1 cellular context compared by ENCODE assay signal in genomic region chr2:197425550-197425949, GRCh38.
TF ChIP-seq lines count a peak whose summit lies in the region.

No MANE protein-coding gene starts in this region.

TF ChIP-seq in HepG2, 621 proteins besides CTCF, POLR2A, EP300 and RAD21:
- TF ChIP-seq POGZ (CRISPR knock-in tag; IDR thresholded peaks at IDR 0.05) = peak; percentile 30; the same call in 1 of the 2 replicates
- 0 out of 2 replicates have a peak, but pooled peaks have one; percentile 46 for TF ChIP-seq NPAS2 (CRISPR knock-in tag; IDR thresholded peaks at IDR 0.05; ENCODE audit: borderline replicate concordance)
- no peak for TF ChIP-seq MAF1 (CRISPR knock-in tag; IDR thresholded peaks at IDR 0.05; ENCODE audit: borderline replicate concordance)
- TF ChIP-seq ZBTB33 (CRISPR knock-in tag; IDR thresholded peaks at IDR 0.05) = peak; percentile 58; the same call in 1 of the 2 replicates
- TF ChIP-seq MTF1 (CRISPR knock-in tag; IDR thresholded peaks at IDR 0.05) = no peak
- no peak for TF ChIP-seq ZNF274 (CRISPR knock-in tag; IDR thresholded peaks at IDR 0.05)
- TF ChIP-seq ZNF205 (CRISPR knock-in tag; IDR thresholded peaks at IDR 0.05) = no peak
- peak; percentile 70 for TF ChIP-seq RBM22 (optimal IDR thresholded peaks at IDR 0.05; ENCODE audit: low read length)
